Comparison of ENCODE assay signal across 8 cellular contexts in the genomic region with DNA sequence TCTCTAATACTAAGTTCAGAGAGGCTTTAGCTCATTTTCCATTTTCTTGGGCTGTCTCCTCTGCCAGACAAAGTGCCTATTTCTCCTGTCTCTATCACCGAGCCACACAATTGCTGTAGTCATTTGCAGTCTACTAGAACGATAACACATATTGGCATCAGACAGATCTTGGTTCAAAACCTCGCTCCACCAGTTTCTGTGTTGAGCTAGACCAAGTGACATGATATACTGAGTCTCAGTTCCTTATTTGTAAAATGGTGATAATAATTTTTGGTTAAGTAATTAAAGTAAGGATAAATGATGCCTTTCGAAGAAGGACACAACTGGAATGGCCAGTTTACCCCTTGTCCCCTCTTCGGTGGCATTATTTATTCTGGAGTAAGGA. TPM values are rescaled to one million over a fixed set of nuclear protein-coding genes. Genes with fewer than 3 reads are reported as not detected.
DNase-seq lines count a peak whose midpoint lies in the region; ATAC-seq and TF ChIP-seq lines count a peak whose summit lies in the region.

No MANE protein-coding gene starts in this region.

- H3K4me1 ChIP-seq in Panc1 (ENCODE audit: control insufficient read depth, insufficient read depth, low read length) (peaks cover 23% of the 10 kb centered on the region), iPS-18a (ENCODE audit: control insufficient read depth, low read depth, low read length) (peaks cover 37% of the 10 kb centered on the region), thymus (ENCODE audit: control insufficient read depth, insufficient read depth, low read length) (peaks cover 8% of the 10 kb centered on the region)

- H3K27ac ChIP-seq in Panc1 (ENCODE audit: low read length) (peak overlapping the region; percentile 90), iPS-18a (ENCODE audit: low read length) (peak overlapping the region; percentile 25), thymus (ENCODE audit: low read depth) (peak overlapping the region; percentile 31)

- in situ Hi-C loops in Panc1 (cut with HindIII; ENCODE audit: low pct_unique_long_range_greater_than_20kb, low sequenced_read_pairs) = no loop called here

- ATAC-seq in GM18520 (IDR thresholded peaks at IDR 0.05; ENCODE audit: unreplicated experiment) (peak; percentile 3), HG02588 (IDR thresholded peaks at IDR 0.05; ENCODE audit: unreplicated experiment) (peak; percentile 16), Panc1 (no peak)

- no peak overlapping the region for H3K9ac ChIP-seq in iPS-18a (ENCODE audit: low read length)

- no TSS peak for BruUV-seq in Panc1 (replicated peaks; lab: Mats Ljungman, UMichigan)

- POLR2A ChIA-PET in Panc1 (lab: Charles Lee) = interaction anchor here (1.7 kb wide), 1 partner anchor 45 kb away, joined by 5 read pairs; no protein-coding TSS in a partner anchor

- no peaks in the 10 kb centered on the region for H3K9me3 ChIP-seq in Panc1 (ENCODE audit: control insufficient read depth, insufficient read depth, low read depth, low read length)
- no peaks in the 10 kb centered on the region for H3K9me3 ChIP-seq in iPS-18a (ENCODE audit: control insufficient read depth, low read depth, low read length)
- no peaks in the 10 kb centered on the region for H3K9me3 ChIP-seq in thymus (ENCODE audit: control insufficient read depth)

- intact Hi-C loops in Panc1 (cut with micrococcal nuclease; ENCODE audit: unreplicated experiment) = no loop called here

- CTCF ChIA-PET in Panc1 (lab: Charles Lee) = interaction anchor here (0.8 kb wide), 1 partner anchor 45 kb away, joined by 4 read pairs; no protein-coding TSS in a partner anchor

- H3K36me3 ChIP-seq in Panc1 (ENCODE audit: control insufficient read depth, insufficient read depth, low read length) (no peaks in the 10 kb centered on the region; the same call in 1 of the 2 replicates), iPS-18a (ENCODE audit: control insufficient read depth, low read depth, low read length) (no peaks in the 10 kb centered on the region), thymus (ENCODE audit: control insufficient read depth, insufficient read depth) (peaks cover under 1% of the 10 kb centered on the region)

- H3K27me3 ChIP-seq in Panc1 (ENCODE audit: control insufficient read depth, insufficient read depth, low read length) (no peaks in the 10 kb centered on the region), iPS-18a (ENCODE audit: control insufficient read depth, insufficient read depth, low read length) (peaks cover 5% of the 10 kb centered on the region), thymus (ENCODE audit: control insufficient read depth, insufficient read depth) (no peaks in the 10 kb centered on the region)

- no peak for TF ChIP-seq CTCF in Panc1 (IDR thresholded peaks at IDR 0.05)

- DNase-seq in Panc1 (ENCODE audit: low read depth, low spot score) (no peak), RPMI8226 (no peak)
- DNase-seq in activated effector memory CD4-positive, alpha-beta T cell treated with Interleukin-2 at 50 U/mL for 16 hours = no peak
- DNase-seq in activated CD4-positive, alpha-beta T cell treated with anti-CD3 and anti-CD28 coated beads, Interleukin-2, amount 50 U/mL, for 1 hour = no peak

- WGBS in thymus = 79% methylated on average over 5 of the region's 5 CpGs

- H3K4me3 ChIP-seq in Panc1 (ENCODE audit: low read depth in 2 of 2, low read length in 2 of 2) (peak overlapping the region; percentile 14 to 85), iPS-18a (ENCODE audit: low read length) (peak overlapping the region; percentile 96), thymus (ENCODE audit: low read length) (peak overlapping the region; percentile 100)

RNA-seq across cellular contexts. Expression of a gene that starts 0.4 kb away (rescaled TPM):
- 386 TPM for total RNA-seq in Panc1 (2021; ENCODE audit: unreplicated experiment)
- 429 TPM for polyA plus RNA-seq in Panc1 (2012; ENCODE audit: insufficient read length)
- polyA plus RNA-seq in thymus = 167 TPM

Comparison
In these comparisons a context has a peak if more than half of its experiments do, and no peak if none do; other contexts are left out.
1. H3K27ac ChIP-seq: peak in every context shown above with its lines; median percentile 90 in Panc1; 31 in thymus; 25 in iPS-18a.
2. H3K4me3 ChIP-seq: peak in every context shown above with its lines; median percentile 100 in thymus; 96 in iPS-18a; 50 in Panc1.